ENCODE assay signal across 18 cellular contexts in genomic region chr21:35573472-35574389, GRCh38.
DNase-seq lines count a peak whose midpoint lies in the region; ATAC-seq, FAIRE-seq and TF ChIP-seq lines count a peak whose summit lies in the region.
"Had no signal": no experiment of that assay in that cellular context is flagged by ENCODE, and none has a peak within 500 bp of the region (broad histone marks: within the 10 kb centered on the region; RNA-seq: fewer than 3 reads in every experiment).

No MANE protein-coding gene starts in this region.

- H3K4me1 Mint-ChIP-seq in MCF 10A (ENCODE audit: insufficient read depth, unreplicated experiment): peaks cover 13% of the 10 kb centered on the region

- CTCF ChIA-PET in MCF 10A (lab: Yijun Ruan, JAX): no interaction called here
- CTCF ChIA-PET in HepG2 (lab: Yijun Ruan, JAX; ENCODE audit: low intra/inter-chr PET ratio, low total read pairs): no interaction called here

- H3K4me3 Mint-ChIP-seq in MCF 10A (ENCODE audit: unreplicated experiment): no peak overlapping the region
- H3K4me3 Mint-ChIP-seq: CD4-positive, alpha-beta T cell had no signal

- H3K9me3 ChIP-seq in breast epithelium (no peaks in the 10 kb centered on the region), HepG2 (ENCODE audit: low read length) (no peaks in the 10 kb centered on the region)
- H3K9me3 ChIP-seq: BE2C, MG63 had no signal

- TF ChIP-seq POLR2A in breast epithelium (IDR thresholded peaks at IDR 0.05): no peak
- no peak for TF ChIP-seq POLR2A in HepG2 (IDR thresholded peaks at IDR 0.05; ENCODE audit: insufficient read depth in 1 of 2, low read depth in 2 of 2, low read length in 2 of 2)
- TF ChIP-seq POLR2A in H54 (IDR thresholded peaks at IDR 0.05; ENCODE audit: low read depth, low read length): no peak

- ATAC-seq in HepG2: peak; percentile 84
- no peak for ATAC-seq in HG03039 (IDR thresholded peaks at IDR 0.05; ENCODE audit: unreplicated experiment)

- FAIRE-seq in HepG2 (lab: Jason Lieb, UNC): peak; percentile 4
- no peak for FAIRE-seq in H54 (lab: Jason Lieb, UNC)

- H3K4me2 ChIP-seq in HepG2 (ENCODE audit: low read depth, low read length): 0 out of 2 replicates have a peak overlapping the region, but pooled peaks have one; percentile 3

- H3K27me3 Mint-ChIP-seq in MCF 10A (ENCODE audit: insufficient read depth, unreplicated experiment): no peaks in the 10 kb centered on the region
- H3K27me3 Mint-ChIP-seq: CD4-positive, alpha-beta T cell had no signal

- in situ Hi-C loops in HepG2 (cut with HindIII; ENCODE audit: extremely low pct_ligation_motif_present, low pct_unique_long_range_greater_than_20kb): no loop called here

- H3K79me2 ChIP-seq in HepG2 (ENCODE audit: insufficient read depth, low read length): no peaks in the 10 kb centered on the region

- H3K36me3 Mint-ChIP-seq in MCF 10A (ENCODE audit: insufficient read depth, unreplicated experiment): no peaks in the 10 kb centered on the region

- no peak overlapping the region for H3K27ac Mint-ChIP-seq in MCF 10A (ENCODE audit: low read depth, unreplicated experiment)
- H3K27ac Mint-ChIP-seq: CD4-positive, alpha-beta T cell had no signal

- no peak for TF ChIP-seq CTCF in MCF 10A (IDR thresholded peaks at IDR 0.05; ENCODE audit: unreplicated experiment)
- no peak for TF ChIP-seq CTCF in breast epithelium (IDR thresholded peaks at IDR 0.05)
- TF ChIP-seq CTCF in HepG2 (CRISPR knock-in tag; IDR thresholded peaks at IDR 0.05): no peak

- DNase-seq in MCF 10A (ENCODE audit: unreplicated experiment) (peak; percentile 2), breast epithelium (ENCODE audit: low spot score in 2 of 2) (no peak), fibroblast of peridontal ligament (ENCODE audit: extremely low read depth) (peak; percentile 82), HepG2 (ENCODE audit: low spot score) (peak; percentile 35), RPMI8226 (no peak), H54 (ENCODE audit: insufficient read length, low spot score) (no peak)
- no peak for DNase-seq in activated CD4-positive, alpha-beta T cell treated with anti-CD3 and anti-CD28 coated beads, Interleukin-2, amount 50 U/mL, for 48 hours
- DNase-seq: BE2C; CD4-positive, alpha-beta T cell; HCEC 1CT; KG1; MG63; NCI-H1092 treated with DMSO at 0.1 percent for 48 hours; NCI-H187; NCI-H446; NK-92 treated with Interleukin-12 subunit alpha and Interleukin-12 subunit beta, amount 100 ng/mL, for 24 hours had no signal

- H3K27me3 ChIP-seq in breast epithelium (no peaks in the 10 kb centered on the region), HepG2 (ENCODE audit: control insufficient read depth in 1 of 2, insufficient read depth in 2 of 2, low read length in 2 of 2) (peaks cover 0 to 1% of the 10 kb centered on the region in 2 experiments; a peak in 1 of 5 replicates)
- H3K27me3 ChIP-seq: BE2C, MG63 had no signal

- no peak overlapping the region for H3K4me3 ChIP-seq in breast epithelium
- no peak overlapping the region for H3K4me3 ChIP-seq in HepG2 (replicated peaks in 1 of 3; ENCODE audit: insufficient read depth in 1 of 3, low read depth in 2 of 3, low read length in 3 of 3)
- H3K4me3 ChIP-seq: MG63 had no signal

- H2AFZ ChIP-seq in HepG2 (ENCODE audit: low read length): no peak overlapping the region

- H4K20me1 ChIP-seq in HepG2 (ENCODE audit: insufficient read depth, low read length): no peaks in the 10 kb centered on the region

- intact Hi-C loops in MCF 10A (cut with micrococcal nuclease): no loop called here
- intact Hi-C loops in breast epithelium (cut with DNase I; ENCODE audit: low total_unique reads): no loop called here
- intact Hi-C loops in HepG2 (cut with micrococcal nuclease; ENCODE audit: unreplicated experiment): no loop called here

- H3K4me1 ChIP-seq in breast epithelium: no peaks in the 10 kb centered on the region
- peaks cover 13% of the 10 kb centered on the region for H3K4me1 ChIP-seq in HepG2 (ENCODE audit: insufficient read depth, low read length)
- H3K4me1 ChIP-seq: BE2C had no signal

- H3K9me3 Mint-ChIP-seq in MCF 10A (ENCODE audit: unreplicated experiment): no peaks in the 10 kb centered on the region
- H3K9me3 Mint-ChIP-seq: CD4-positive, alpha-beta T cell had no signal

- 11% methylated on average over 6 of the region's 6 CpGs for WGBS in HepG2 (ENCODE audit: low lambda C conversion rate)

- TF ChIP-seq EP300 in HepG2 (IDR thresholded peaks at IDR 0.05; ENCODE audit: low read depth in 2 of 2, low read length in 2 of 2) (no peak), HepG2 (CRISPR knock-in tag; IDR thresholded peaks at IDR 0.05; ENCODE audit: borderline replicate concordance) (no peak)

- no peak for TF ChIP-seq RAD21 in HepG2 (CRISPR knock-in tag; IDR thresholded peaks at IDR 0.05)

- no peak overlapping the region for H3K9ac ChIP-seq in HepG2 (ENCODE audit: insufficient read depth, low read depth, low read length)

- H3K27ac ChIP-seq in breast epithelium (no peak overlapping the region), HepG2 (ENCODE audit: extremely low read length, insufficient read depth, low read length) (no peak overlapping the region)
- H3K27ac ChIP-seq: 22Rv1 had no signal

- POLR2A ChIA-PET in MCF 10A (lab: Yijun Ruan, JAX) (no interaction called here), HepG2 (lab: Yijun Ruan, JAX) (no interaction called here)

- BruUV-seq in MCF 10A (replicated peaks; lab: Mats Ljungman, UMichigan): no TSS peak
- no TSS peak for BruUV-seq in HepG2 (replicated peaks; lab: Mats Ljungman, UMichigan)

- H3K36me3 ChIP-seq in breast epithelium: no peaks in the 10 kb centered on the region
- H3K36me3 ChIP-seq in HepG2 (replicated peaks in 1 of 2; ENCODE audit: control insufficient read depth in 1 of 2, insufficient read depth in 2 of 2, low read length in 2 of 2): no peaks in the 10 kb centered on the region
- H3K36me3 ChIP-seq: BE2C, MG63 had no signal

TF ChIP-seq in HepG2, 621 proteins besides CTCF, POLR2A, EP300 and RAD21:
- TF ChIP-seq ZZZ3 (CRISPR knock-in tag; IDR thresholded peaks at IDR 0.05; ENCODE audit: borderline replicate concordance): no peak
- TF ChIP-seq TEAD3 (CRISPR knock-in tag; optimal IDR thresholded peaks at IDR 0.05; ENCODE audit: borderline replicate concordance): peak; percentile 57
- no peak for TF ChIP-seq HMG20B (CRISPR knock-in tag; conservative IDR thresholded peaks at IDR 0.05)
- no peak for TF ChIP-seq ZC3H4 (CRISPR knock-in tag; IDR thresholded peaks at IDR 0.05; ENCODE audit: borderline replicate concordance)
- peak; percentile 26; the same call in 1 of the 2 replicates for TF ChIP-seq RARA (CRISPR knock-in tag; IDR thresholded peaks at IDR 0.05)
- TF ChIP-seq NONO (IDR thresholded peaks at IDR 0.05): no peak
- no peak for TF ChIP-seq NONO (CRISPR knock-in tag; conservative IDR thresholded peaks at IDR 0.05)
- TF ChIP-seq ZNF331 (CRISPR knock-in tag; IDR thresholded peaks at IDR 0.05): peak; percentile 40; the same call in 1 of the 2 replicates
- peak in 1 of 2 experiments; percentile 59; a peak in 2 of 4 replicates for TF ChIP-seq MAFK (conservative IDR thresholded peaks at IDR 0.05 in 1 of 2, IDR thresholded peaks at IDR 0.05 in 1 of 2; ENCODE audit: low read length in 2 of 2)
- TF ChIP-seq BCL6 (CRISPR knock-in tag; IDR thresholded peaks at IDR 0.05): peak; percentile 41; the same call in 1 of the 2 replicates
- TF ChIP-seq NR2F1 (CRISPR knock-in tag; IDR thresholded peaks at IDR 0.05): peak; percentile 42 to 56; a peak in 2 of 4 replicates
- no peak for TF ChIP-seq ZBTB43 (CRISPR knock-in tag; conservative IDR thresholded peaks at IDR 0.05)
- TF ChIP-seq NR2F6 (IDR thresholded peaks at IDR 0.05): peak; percentile 63
- TF ChIP-seq NR2F6 (CRISPR knock-in tag; IDR thresholded peaks at IDR 0.05): peak; percentile 47; the same call in 1 of the 2 replicates
- no peak for TF ChIP-seq ZFP37 (CRISPR knock-in tag; IDR thresholded peaks at IDR 0.05; ENCODE audit: borderline replicate concordance)
- TF ChIP-seq ZNF225 (CRISPR knock-in tag; IDR thresholded peaks at IDR 0.05): no peak
- TF ChIP-seq FOXA3 (CRISPR knock-in tag; IDR thresholded peaks at IDR 0.05): 0 out of 2 replicates have a peak, but pooled peaks have one; percentile 25
- no peak for TF ChIP-seq CC2D1A (CRISPR knock-in tag; IDR thresholded peaks at IDR 0.05)
- TF ChIP-seq MAFF (IDR thresholded peaks at IDR 0.05; ENCODE audit: low read depth, low read length): peak; percentile 52
- peak; percentile 36; the same call in 1 of the 2 replicates for TF ChIP-seq NR2F2 (IDR thresholded peaks at IDR 0.05; ENCODE audit: borderline replicate concordance, low read depth)
- peak; percentile 19; the same call in 1 of the 2 replicates for TF ChIP-seq SALL1 (CRISPR knock-in tag; IDR thresholded peaks at IDR 0.05)
- TF ChIP-seq PTBP1 (IDR thresholded peaks at IDR 0.05; ENCODE audit: low read depth, low read length, poor library complexity, severe bottlenecking): no peak
- TF ChIP-seq MATR3 (CRISPR knock-in tag; IDR thresholded peaks at IDR 0.05): no peak
- TF ChIP-seq SP4 (CRISPR knock-in tag; IDR thresholded peaks at IDR 0.05): no peak

Comparison
In these comparisons a context has a peak if more than half of its experiments do, and no peak if none do; other contexts are left out.
1. DNase-seq: peak in MCF 10A (single experiment), fibroblast of peridontal ligament (single experiment) and HepG2 (single experiment); none in breast epithelium (0 of 2), RPMI8226 (single experiment), H54 (single experiment) and activated CD4-positive, alpha-beta T cell treated with anti-CD3 and anti-CD28 coated beads, Interleukin-2, amount 50 U/mL, for 48 hours (0 of 2).